In the genomic region with DNA sequence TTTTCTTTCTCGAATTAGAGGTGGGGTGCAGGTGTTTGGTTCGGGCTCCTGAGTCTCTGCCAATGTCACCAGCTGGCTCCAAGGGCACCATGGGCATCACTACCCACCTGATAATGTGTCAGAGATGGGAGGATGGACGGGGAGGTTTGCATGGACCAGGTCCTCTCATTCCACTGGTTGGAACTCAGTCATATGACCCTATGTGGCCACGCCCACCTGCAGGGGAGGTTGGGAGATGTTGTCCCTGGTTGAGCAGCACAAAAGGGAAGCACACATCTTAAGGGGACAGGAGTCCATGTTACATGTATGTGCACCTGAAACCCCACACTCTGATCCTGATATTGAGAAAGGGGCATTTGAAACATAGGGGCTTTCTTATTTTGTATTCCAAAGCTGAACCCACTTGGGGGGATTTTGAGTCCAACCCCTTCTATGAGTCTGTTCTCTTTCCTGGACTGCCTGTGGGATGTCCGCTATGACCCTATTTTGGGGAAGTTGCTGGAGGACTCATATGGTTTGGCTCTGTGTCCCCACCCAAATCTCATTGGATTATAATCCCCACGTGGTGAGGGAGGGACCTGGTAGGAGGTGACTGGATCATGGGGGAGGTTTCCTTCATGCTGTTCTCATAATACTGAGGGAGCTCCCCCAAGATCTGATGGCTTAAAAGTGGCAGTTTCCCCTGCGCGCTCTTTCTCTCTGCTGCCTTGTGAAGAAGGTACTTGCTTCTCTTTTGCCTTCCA, we compare ENCODE assay signal across 24 cellular contexts.
"Had no signal": no experiment of that assay in that cellular context is flagged by ENCODE, and none has a peak within 500 bp of the region (broad histone marks: within the 10 kb centered on the region; RNA-seq: fewer than 3 reads in every experiment).

No MANE protein-coding gene starts in this region.

- H3K36me3 ChIP-seq: left lung, neutrophil, right lobe of liver, transverse colon, uterus had no signal

- H3K4me3 ChIP-seq: left lung, right lobe of liver, transverse colon, uterus had no signal

- H3K27ac ChIP-seq: left lung, neutrophil, parathyroid adenoma, right lobe of liver, transverse colon, uterus had no signal

- H3K9me3 ChIP-seq: neutrophil, right lobe of liver, transverse colon, uterus had no signal

- H3K4me3 Mint-ChIP-seq: activated naive CD4-positive, alpha-beta T cell treated with anti-CD3 and anti-CD28 coated beads, Interleukin-2, amount 10 ng/mL, durations not matched to agents 7 days and 5 days; activated naive CD8-positive, alpha-beta T cell treated with anti-CD3 and anti-CD28 coated beads, Interleukin-2, amount 50 U/mL, for 24 hours; brain; mesothelial cell of epicardium; natural killer cell treated with Interleukin-12 subunit alpha and Interleukin-12 subunit beta and Interleukin-15 and Interleukin-18, amount 100 ng/mL, for 72 hours; stimulated activated naive CD8-positive, alpha-beta T cell treated with anti-CD3 and anti-CD28 coated beads, Interleukin-15, Interleukin-2, amounts not matched to agents 100 ng/mL and 50 ng/mL, for 24 hours had no signal

- H3K27ac Mint-ChIP-seq: activated naive CD4-positive, alpha-beta T cell treated with anti-CD3 and anti-CD28 coated beads, Interleukin-2, amount 10 ng/mL, durations not matched to agents 7 days and 5 days; activated naive CD8-positive, alpha-beta T cell treated with anti-CD3 and anti-CD28 coated beads, Interleukin-2, amount 50 U/mL, for 24 hours; brain; mesothelial cell of epicardium; natural killer cell treated with Interleukin-12 subunit alpha and Interleukin-12 subunit beta and Interleukin-15 and Interleukin-18, amount 100 ng/mL, for 72 hours; stimulated activated naive CD8-positive, alpha-beta T cell treated with anti-CD3 and anti-CD28 coated beads, Interleukin-15, Interleukin-2, amounts not matched to agents 100 ng/mL and 50 ng/mL, for 24 hours had no signal

- H3K79me2 ChIP-seq: parathyroid adenoma had no signal

- H3K27me3 ChIP-seq: right lobe of liver, uterus had no signal

- H3K9ac ChIP-seq: parathyroid adenoma had no signal

- ATAC-seq: activated CD4-positive, CD25-positive, alpha-beta regulatory T cell treated with anti-CD3 and anti-CD28 coated beads, Interleukin-2, amount 50 U/mL, for 24 hours; activated naive CD8-positive, alpha-beta T cell treated with anti-CD3 and anti-CD28 coated beads, Interleukin-2, amount 50 U/mL, for 24 hours; left lung; right lobe of liver had no signal

- H2AFZ ChIP-seq: parathyroid adenoma had no signal

- H3K4me1 ChIP-seq: parathyroid adenoma had no signal

- H3K36me3 Mint-ChIP-seq: activated naive CD4-positive, alpha-beta T cell treated with anti-CD3 and anti-CD28 coated beads, Interleukin-2, amount 10 ng/mL, durations not matched to agents 7 days and 5 days; brain; mesothelial cell of epicardium; natural killer cell treated with Interleukin-12 subunit alpha and Interleukin-12 subunit beta and Interleukin-15 and Interleukin-18, amount 100 ng/mL, for 72 hours had no signal

- H3K9me3 Mint-ChIP-seq: activated naive CD8-positive, alpha-beta T cell treated with anti-CD3 and anti-CD28 coated beads, Interleukin-2, amount 50 U/mL, for 24 hours; natural killer cell treated with Interleukin-12 subunit alpha and Interleukin-12 subunit beta and Interleukin-15 and Interleukin-18, amount 100 ng/mL, for 72 hours; stimulated activated naive CD8-positive, alpha-beta T cell treated with anti-CD3 and anti-CD28 coated beads, Interleukin-15, Interleukin-2, amounts not matched to agents 100 ng/mL and 50 ng/mL, for 24 hours had no signal

- H3K4me1 Mint-ChIP-seq: activated naive CD4-positive, alpha-beta T cell treated with anti-CD3 and anti-CD28 coated beads, Interleukin-2, amount 10 ng/mL, durations not matched to agents 7 days and 5 days had no signal

- DNase-seq: activated CD8-positive, alpha-beta memory T cell treated with anti-CD3 and anti-CD28 coated beads for 24 hours; activated CD8-positive, alpha-beta memory T cell treated with anti-CD3 and anti-CD28 coated beads, Interleukin-2, amount 50 U/mL, for 48 hours; activated effector memory CD4-positive, alpha-beta T cell treated with Interleukin-2 at 50 U/mL for 16 hours; activated naive CD4-positive, alpha-beta T cell treated with anti-CD3 and anti-CD28 coated beads, Interleukin-2, amount 10 ng/mL, durations not matched to agents 7 days and 5 days; activated naive CD8-positive, alpha-beta T cell treated with anti-CD3 and anti-CD28 coated beads, Interleukin-2, amount 50 U/mL, for 24 hours; activated T-cell treated with anti-CD3 and anti-CD28 coated beads, Interleukin-2, amount 50 U/mL, for 48 hours; anterior cingulate cortex; caudate nucleus; hypothalamus; kidney; left lung; right lobe of liver; small intestine; stimulated activated CD4-positive, alpha-beta T cell treated with anti-CD3 and anti-CD28 coated beads, Interleukin-15, amount 100 ng/mL, for 24 hours; stimulated activated CD4-positive, alpha-beta T cell treated with anti-CD3 and anti-CD28 coated beads, Interleukin-2, amount 100 ng/mL, for 48 hours; transverse colon; uterus had no signal
